8 cellular contexts compared by ENCODE assay signal in genomic region chr11:3947084-3947483, GRCh38.
DNase-seq lines count a peak whose midpoint lies in the region; ATAC-seq and TF ChIP-seq lines count a peak whose summit lies in the region.

No MANE protein-coding gene starts in this region.

- peaks cover 47% of the 10 kb centered on the region for H3F3A ChIP-seq in MM.1S (ENCODE audit: insufficient read depth, low read length)

- H3K27ac ChIP-seq in MM.1S (ENCODE audit: low read length): peak overlapping the region; percentile 87
- H3K27ac ChIP-seq in urinary bladder (ENCODE audit: low read depth): peak overlapping the region; percentile 85

- no peaks in the 10 kb centered on the region for H3K27me3 ChIP-seq in MM.1S (replicated peaks; ENCODE audit: insufficient read depth, low read length)

- H2AFZ ChIP-seq in MM.1S (ENCODE audit: low read length): no peak overlapping the region

- H3K4me3 Mint-ChIP-seq in activated naive CD8-positive, alpha-beta T cell treated with anti-CD3 and anti-CD28 coated beads for 36 hours: peak overlapping the region; percentile 50

- H3K4me3 ChIP-seq in MM.1S (ENCODE audit: low read length) (peak overlapping the region; percentile 3; the same call in 1 of the 2 replicates), urinary bladder (ENCODE audit: low read depth, low read length) (no peak overlapping the region)

- peaks cover 28% of the 10 kb centered on the region for H3K9me3 Mint-ChIP-seq in activated naive CD8-positive, alpha-beta T cell treated with anti-CD3 and anti-CD28 coated beads for 36 hours

- peaks cover 77% of the 10 kb centered on the region for H3K79me2 ChIP-seq in MM.1S (ENCODE audit: low read length)

- TF ChIP-seq CTCF in GM10266 (IDR thresholded peaks at IDR 0.05; ENCODE audit: control insufficient read depth, insufficient read depth, low read depth, missing control alignments): no peak
- no peak for TF ChIP-seq CTCF in MM.1S (IDR thresholded peaks at IDR 0.05; ENCODE audit: low read length)

- no peaks in the 10 kb centered on the region for H3K27me3 Mint-ChIP-seq in activated naive CD8-positive, alpha-beta T cell treated with anti-CD3 and anti-CD28 coated beads for 36 hours

- peaks cover 71% of the 10 kb centered on the region for H3K4me1 ChIP-seq in MM.1S (ENCODE audit: low read length)
- H3K4me1 ChIP-seq in urinary bladder (ENCODE audit: insufficient read depth): peaks cover 12% of the 10 kb centered on the region

- peak overlapping the region; percentile 41 for H3K9ac ChIP-seq in MM.1S (ENCODE audit: low read length)

- H3K9me3 ChIP-seq in MM.1S (replicated peaks; ENCODE audit: insufficient read depth, low read length): no peaks in the 10 kb centered on the region

- H3K36me3 Mint-ChIP-seq in activated naive CD8-positive, alpha-beta T cell treated with anti-CD3 and anti-CD28 coated beads for 36 hours: peaks cover 46% of the 10 kb centered on the region

- H3K9me2 ChIP-seq in MM.1S (replicated peaks; ENCODE audit: insufficient read depth, low read length): no peaks in the 10 kb centered on the region

- WGBS in urinary bladder: 2% methylated on average over 1 of the region's 1 CpG

- no peaks in the 10 kb centered on the region for H4K20me1 ChIP-seq in MM.1S (ENCODE audit: insufficient read depth, low read length)

- peaks cover 90% of the 10 kb centered on the region for H3K4me1 Mint-ChIP-seq in activated naive CD8-positive, alpha-beta T cell treated with anti-CD3 and anti-CD28 coated beads for 36 hours

- H3K4me2 ChIP-seq in MM.1S (ENCODE audit: low read depth, low read length): peak overlapping the region; percentile 73

- ATAC-seq in GM21576 (IDR thresholded peaks at IDR 0.05; ENCODE audit: unreplicated experiment): peak; percentile 59

- peak overlapping the region; percentile 93 for H3K27ac Mint-ChIP-seq in activated naive CD8-positive, alpha-beta T cell treated with anti-CD3 and anti-CD28 coated beads for 36 hours

- H3K36me3 ChIP-seq in MM.1S (replicated peaks; ENCODE audit: insufficient read depth, low read length) (no peaks in the 10 kb centered on the region), urinary bladder (ENCODE audit: insufficient read depth) (no peaks in the 10 kb centered on the region)

- DNase-seq in GM10266 (ENCODE audit: extremely low spot score) (peak; percentile 24), MM.1S (peak; percentile 91), medulla oblongata (ENCODE audit: extremely low spot score) (peak; percentile 21), NCI-H2227 treated with DMSO at 0.1 percent for 48 hours (lab: John Stamatoyannopoulos, UW) (no peak), hippocampal formation (lab: John Stamatoyannopoulos, UW) (no peak)
- peak; percentile 43 for DNase-seq in activated naive CD8-positive, alpha-beta T cell treated with anti-CD3 and anti-CD28 coated beads for 36 hours

Comparison
In these comparisons a context has a peak if more than half of its experiments do, and no peak if none do; other contexts are left out.
1. DNase-seq: peak in GM10266 (single experiment), MM.1S (single experiment), activated naive CD8-positive, alpha-beta T cell treated with anti-CD3 and anti-CD28 coated beads for 36 hours (single experiment) and medulla oblongata (single experiment); none in NCI-H2227 treated with DMSO at 0.1 percent for 48 hours (single experiment) and hippocampal formation (0 of 2).